8 cellular contexts compared by ENCODE assay signal in the genomic region with DNA sequence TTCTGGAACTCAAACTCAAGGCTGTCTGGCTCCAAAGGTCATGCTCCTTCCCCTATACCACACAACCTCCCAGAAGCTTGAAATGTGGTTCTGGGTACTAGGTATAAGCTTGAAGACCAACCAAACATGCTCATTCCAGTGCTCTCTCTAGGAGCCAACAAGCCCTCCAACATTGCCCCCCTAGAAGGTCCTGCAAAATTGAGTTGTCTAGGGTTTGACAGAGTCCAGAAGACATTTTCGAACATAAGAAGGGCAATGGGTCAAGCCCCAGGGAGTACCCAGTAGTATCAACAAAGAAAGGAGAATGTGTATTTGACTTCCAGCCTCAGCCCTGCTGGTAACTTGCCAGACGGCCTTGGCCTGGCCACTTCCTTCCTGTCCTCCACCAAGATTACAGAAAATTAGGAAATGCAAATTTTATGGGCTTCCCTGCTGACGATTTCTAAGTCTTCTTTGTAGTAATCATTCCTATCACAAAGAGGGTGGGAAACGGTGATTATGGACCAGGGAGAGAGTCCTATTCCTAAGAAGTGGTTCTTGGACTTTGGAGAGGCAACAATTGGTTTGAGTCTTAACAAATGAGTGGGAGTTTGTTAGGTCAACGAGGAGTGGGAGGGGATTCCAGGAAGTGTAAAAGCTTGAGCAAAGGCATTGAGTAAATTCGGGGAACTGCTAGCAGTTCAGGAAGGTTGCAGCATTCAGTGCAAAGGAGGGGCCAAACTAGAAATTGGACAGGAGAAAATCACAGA. TPM values are rescaled to one million over a fixed set of nuclear protein-coding genes. Genes with fewer than 3 reads are reported as not detected.
DNase-seq lines count a peak whose midpoint lies in the region; ATAC-seq and TF ChIP-seq lines count a peak whose summit lies in the region.

No MANE protein-coding gene starts in this region.

- 26% methylated on average over 6 of the region's 6 CpGs for WGBS in hepatocyte (ENCODE audit: low lambda C conversion rate, missing lambda C conversion rate)
- 40% methylated on average over 6 of the region's 6 CpGs for WGBS in thymus

- CTCF ChIA-PET in activated B cell treated with CpG ODN at 0.5 μM for 24 hours (lab: Charles Lee) = interaction anchor here (1.0 to 1.9 kb wide), 3 partner anchors 9 to 237 kb away, joined by 3 to 12 read pairs (median 7); a partner anchor contains a TSS

- no peak overlapping the region for H3K4me2 ChIP-seq in hepatocyte

- H3K9me3 ChIP-seq in hepatocyte (ENCODE audit: low read depth) (no peaks in the 10 kb centered on the region), thymus (ENCODE audit: control insufficient read depth) (no peaks in the 10 kb centered on the region)

- no peak for ATAC-seq in activated B cell treated with CpG ODN at 0.5 μM for 24 hours (ENCODE audit: low read depth)

- H3K27me3 ChIP-seq in hepatocyte (no peaks in the 10 kb centered on the region), thymus (ENCODE audit: control insufficient read depth, insufficient read depth) (no peaks in the 10 kb centered on the region)

- peak overlapping the region; percentile 33 for H2AFZ ChIP-seq in hepatocyte

- no peaks in the 10 kb centered on the region for H3K79me2 ChIP-seq in hepatocyte

- POLR2A ChIA-PET in activated B cell treated with CpG ODN at 0.5 μM for 24 hours (lab: Charles Lee) = interaction anchor here (0.5 to 3.5 kb wide), 8 partner anchors 9 to 47 kb away, joined by 3 to 18 read pairs (median 8); a partner anchor contains a TSS

- H3K4me3 ChIP-seq in hepatocyte (no peak overlapping the region), thymus (ENCODE audit: low read length) (no peak overlapping the region)

- H3K9me3 Mint-ChIP-seq in activated T-cell treated with anti-CD3 and anti-CD28 coated beads, Interleukin-2, amount 50 U/mL, for 24 hours = peaks cover 9% of the 10 kb centered on the region
- H3K9me3 Mint-ChIP-seq in activated B cell treated with CpG ODN at 0.5 μM for 24 hours = no peaks in the 10 kb centered on the region

- peak overlapping the region; percentile 91 for H3K27ac Mint-ChIP-seq in activated T-cell treated with anti-CD3 and anti-CD28 coated beads, Interleukin-2, amount 50 U/mL, for 24 hours
- peak overlapping the region; percentile 86 for H3K27ac Mint-ChIP-seq in activated B cell treated with CpG ODN at 0.5 μM for 24 hours

- peaks cover 9% of the 10 kb centered on the region for H3K4me1 ChIP-seq in hepatocyte (ENCODE audit: insufficient read depth)
- H3K4me1 ChIP-seq in thymus (ENCODE audit: control insufficient read depth, insufficient read depth, low read length) = peaks cover 34% of the 10 kb centered on the region

- no peaks in the 10 kb centered on the region for H3K27me3 Mint-ChIP-seq in activated T-cell treated with anti-CD3 and anti-CD28 coated beads, Interleukin-2, amount 50 U/mL, for 24 hours
- H3K27me3 Mint-ChIP-seq in activated B cell treated with CpG ODN at 0.5 μM for 24 hours = no peaks in the 10 kb centered on the region

- DNase-seq in activated T-cell treated with anti-CD3 and anti-CD28 coated beads, Interleukin-2, amount 50 U/mL, for 24 hours = no peak
- no peak for DNase-seq in activated T-cell treated with anti-CD3 and anti-CD28 coated beads for 4 hours
- DNase-seq in activated B cell treated with CpG ODN at 0.5 μM for 24 hours = no peak
- no peak for DNase-seq in hepatocyte (ENCODE audit: low spot score)
- DNase-seq in DMS 273 (lab: John Stamatoyannopoulos, UW; ENCODE audit: unreplicated experiment) = no peak
- DNase-seq in NCI-H2196 (lab: John Stamatoyannopoulos, UW; ENCODE audit: unreplicated experiment) = no peak
- no peak for DNase-seq in NCI-H526 (lab: John Stamatoyannopoulos, UW)

- intact Hi-C loops in activated B cell treated with CpG ODN at 0.5 μM for 24 hours (cut with micrococcal nuclease) = loop anchor here (2.0 kb wide), 1 partner anchor 43 kb away; no protein-coding TSS in a partner anchor

- H3K4me1 Mint-ChIP-seq in activated T-cell treated with anti-CD3 and anti-CD28 coated beads, Interleukin-2, amount 50 U/mL, for 24 hours (ENCODE audit: low read depth) = peaks cover 68% of the 10 kb centered on the region
- peaks cover 65% of the 10 kb centered on the region for H3K4me1 Mint-ChIP-seq in activated B cell treated with CpG ODN at 0.5 μM for 24 hours

- TF ChIP-seq CTCF in activated B cell treated with CpG ODN at 0.5 μM for 24 hours (IDR thresholded peaks at IDR 0.05) = no peak
- no peak for TF ChIP-seq CTCF in hepatocyte (IDR thresholded peaks at IDR 0.05; ENCODE audit: poor library complexity)

- H3K36me3 ChIP-seq in hepatocyte (replicated peaks; ENCODE audit: insufficient read depth, low read depth) (no peaks in the 10 kb centered on the region), thymus (ENCODE audit: control insufficient read depth, insufficient read depth) (no peaks in the 10 kb centered on the region)

- no peaks in the 10 kb centered on the region for H4K20me1 ChIP-seq in hepatocyte (ENCODE audit: insufficient read depth, poor library complexity, severe bottlenecking)

- H3K27ac ChIP-seq in hepatocyte = peak overlapping the region; percentile 46
- H3K27ac ChIP-seq in thymus (ENCODE audit: low read depth) = peak overlapping the region; percentile 74

- H3K9me2 ChIP-seq in hepatocyte (replicated peaks; ENCODE audit: insufficient read depth) = no peaks in the 10 kb centered on the region

- peaks cover 19% of the 10 kb centered on the region for H3K36me3 Mint-ChIP-seq in activated T-cell treated with anti-CD3 and anti-CD28 coated beads, Interleukin-2, amount 50 U/mL, for 24 hours (ENCODE audit: low read depth)
- peaks cover 4% of the 10 kb centered on the region for H3K36me3 Mint-ChIP-seq in activated B cell treated with CpG ODN at 0.5 μM for 24 hours (ENCODE audit: low read depth)

- H3K4me3 Mint-ChIP-seq in activated T-cell treated with anti-CD3 and anti-CD28 coated beads, Interleukin-2, amount 50 U/mL, for 24 hours = peak overlapping the region; percentile 45
- H3K4me3 Mint-ChIP-seq in activated B cell treated with CpG ODN at 0.5 μM for 24 hours = peak overlapping the region; percentile 33

RNA-seq across cellular contexts. Expression of a gene that starts 18.7 kb away (rescaled TPM):
- 85.7 and 91.7 TPM in 2 replicates for total RNA-seq in activated B cell treated with CpG ODN at 0.5 μM for 24 hours
- 0.20 and 1.2 TPM in 2 replicates for total RNA-seq in hepatocyte
- 2.1 and 2.3 TPM in 2 replicates for polyA plus RNA-seq in hepatocyte
- 115 TPM for polyA plus RNA-seq in thymus

RNA-seq across cellular contexts. Expression of a gene that starts 46.1 kb away (rescaled TPM):
- total RNA-seq in activated B cell treated with CpG ODN at 0.5 μM for 24 hours (200 and 202 TPM in 2 replicates), hepatocyte (0.30 and 0.68 TPM in 2 replicates)
- polyA plus RNA-seq in hepatocyte (not detected in 2 replicates), thymus (157 TPM)

Comparison
In these comparisons a context has a peak if more than half of its experiments do, and no peak if none do; other contexts are left out.
1. RNA of a gene that starts 18.7 kb away (total RNA-seq): 85.7 to 91.7 TPM in activated B cell treated with CpG ODN at 0.5 μM for 24 hours; 0.20 to 1.2 TPM in hepatocyte; every median in the first group is over 10 times any median in the second.
2. RNA of a gene that starts 46.1 kb away (total RNA-seq): 200 to 202 TPM in activated B cell treated with CpG ODN at 0.5 μM for 24 hours; 0.30 to 0.68 TPM in hepatocyte; every median in the first group is over 100 times any median in the second.